In the genomic region with DNA sequence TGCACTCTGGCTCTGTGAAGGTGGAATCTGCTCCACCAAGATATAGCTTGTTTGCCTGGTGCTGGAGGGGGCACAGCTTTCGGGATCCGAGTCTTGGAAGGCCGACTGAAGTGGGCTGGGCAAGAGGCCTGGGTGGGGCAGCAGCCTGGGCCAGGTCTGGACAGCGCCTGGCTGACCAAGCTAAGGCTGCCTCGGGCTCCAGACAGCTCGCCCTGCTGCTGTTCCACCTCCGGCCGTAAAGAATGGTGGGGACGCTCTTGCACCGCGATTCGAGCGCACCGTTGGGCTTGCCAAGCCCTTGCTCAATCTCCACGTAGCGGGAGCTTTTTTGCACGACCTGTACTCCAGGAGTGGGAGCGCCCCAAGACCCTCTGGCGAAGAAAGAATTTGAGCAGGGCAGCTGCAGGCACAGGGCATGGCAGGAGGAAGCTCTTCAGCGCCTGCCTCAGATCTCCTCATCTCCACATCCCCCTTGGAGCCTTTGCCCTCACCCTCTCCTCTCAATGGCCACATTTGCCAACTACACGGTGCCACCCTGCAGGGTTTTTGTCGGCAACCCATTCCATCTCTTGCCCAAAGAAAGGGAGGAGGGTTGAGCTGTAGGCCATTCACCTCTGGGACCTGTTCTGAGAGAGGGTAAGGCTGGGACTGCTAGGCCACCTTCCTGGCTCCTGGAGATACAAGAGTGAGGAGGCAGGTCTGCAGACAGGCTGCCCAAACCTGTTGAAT, we compare ENCODE assay signal across 9 cellular contexts. TPM values are rescaled to one million over a fixed set of nuclear protein-coding genes. Genes with fewer than 3 reads are reported as not detected.
DNase-seq lines count a peak whose midpoint lies in the region; ATAC-seq and TF ChIP-seq lines count a peak whose summit lies in the region.
"Had no signal": no experiment of that assay in that cellular context is flagged by ENCODE, and none has a peak within 500 bp of the region (broad histone marks: within the 10 kb centered on the region; RNA-seq: fewer than 3 reads in every experiment).

No MANE protein-coding gene starts in this region.

- H3K4me3 Mint-ChIP-seq in activated CD4-positive, alpha-beta T cell treated with anti-CD3 and anti-CD28 coated beads, Interleukin-2, amount 10 ng/mL, durations not matched to agents 24 days and 14 days, result no peak overlapping the region
- no peak overlapping the region for H3K4me3 Mint-ChIP-seq in GM23338
- H3K4me3 Mint-ChIP-seq: activated naive CD8-positive, alpha-beta T cell had no signal

- 11 to 17% methylated on average over 22 of the region's 22 CpGs for WGBS in sigmoid colon, 2 donors

- H3K36me3 ChIP-seq in GM23338 (ENCODE audit: insufficient read depth), result no peaks in the 10 kb centered on the region
- H3K36me3 ChIP-seq in sigmoid colon, result no peaks in the 10 kb centered on the region

- no peaks in the 10 kb centered on the region for H3K36me3 Mint-ChIP-seq in activated CD4-positive, alpha-beta T cell treated with anti-CD3 and anti-CD28 coated beads, Interleukin-2, amount 10 ng/mL, durations not matched to agents 24 days and 14 days (ENCODE audit: low read depth)
- H3K36me3 Mint-ChIP-seq in GM23338 (ENCODE audit: low read depth), result no peaks in the 10 kb centered on the region
- H3K36me3 Mint-ChIP-seq: activated naive CD8-positive, alpha-beta T cell had no signal

- no peaks in the 10 kb centered on the region for H3K27me3 ChIP-seq in GM23338 (ENCODE audit: insufficient read depth)
- peaks cover 0 to 3% (median 0%) of the 10 kb centered on the region in 3 donors for H3K27me3 ChIP-seq in sigmoid colon

- no peak overlapping the region for H2AFZ ChIP-seq in GM23338

- H3K4me3 ChIP-seq in GM23338 (no peak overlapping the region), sigmoid colon (no peak overlapping the region)

- no peaks in the 10 kb centered on the region for H4K20me1 ChIP-seq in GM23338 (replicated peaks; ENCODE audit: insufficient read depth)

- peaks cover 7% of the 10 kb centered on the region; the same call in 1 of the 2 replicates for H3K4me1 ChIP-seq in GM23338 (ENCODE audit: insufficient read depth)
- no peaks in the 10 kb centered on the region for H3K4me1 ChIP-seq in sigmoid colon

- H3K79me2 ChIP-seq in GM23338 (replicated peaks; ENCODE audit: insufficient read depth), result no peaks in the 10 kb centered on the region

- no peak overlapping the region for H3K27ac Mint-ChIP-seq in activated CD4-positive, alpha-beta T cell treated with anti-CD3 and anti-CD28 coated beads, Interleukin-2, amount 10 ng/mL, durations not matched to agents 24 days and 14 days
- no peak overlapping the region for H3K27ac Mint-ChIP-seq in GM23338
- H3K27ac Mint-ChIP-seq: activated naive CD8-positive, alpha-beta T cell had no signal

- no peaks in the 10 kb centered on the region for H3K9me3 Mint-ChIP-seq in activated CD4-positive, alpha-beta T cell treated with anti-CD3 and anti-CD28 coated beads, Interleukin-2, amount 10 ng/mL, durations not matched to agents 24 days and 14 days
- no peaks in the 10 kb centered on the region for H3K9me3 Mint-ChIP-seq in GM23338

- TF ChIP-seq POLR2A in sigmoid colon (IDR thresholded peaks at IDR 0.05), result no peak

- no peak for TF ChIP-seq EP300 in sigmoid colon (IDR thresholded peaks at IDR 0.05)

- H3K4me1 Mint-ChIP-seq in activated CD4-positive, alpha-beta T cell treated with anti-CD3 and anti-CD28 coated beads, Interleukin-2, amount 10 ng/mL, durations not matched to agents 24 days and 14 days, result no peaks in the 10 kb centered on the region
- H3K4me1 Mint-ChIP-seq in GM23338, result peaks cover 15% of the 10 kb centered on the region; the same call in 2 of the 3 replicates

- H3K9me2 ChIP-seq in GM23338 (ENCODE audit: insufficient read depth), result no peaks in the 10 kb centered on the region

- H3K9me3 ChIP-seq in sigmoid colon, result no peaks in the 10 kb centered on the region

- TF ChIP-seq CTCF in GM23338 (conservative IDR thresholded peaks at IDR 0.05; ENCODE audit: low read depth in 2 of 2) (peak; percentile 53 to 84), sigmoid colon (IDR thresholded peaks at IDR 0.05) (peak; percentile 14 to 67 (median 54))

- H3K4me2 ChIP-seq in GM23338, result no peak overlapping the region

- H3K27ac ChIP-seq in GM23338 (ENCODE audit: low read depth) (no peak overlapping the region), sigmoid colon (no peak overlapping the region)

- intact Hi-C loops in activated CD4-positive, alpha-beta T cell treated with anti-CD3 and anti-CD28 coated beads, Interleukin-2, amount 10 ng/mL, durations not matched to agents 24 days and 14 days (cut with micrococcal nuclease), result loop anchor here (5.0 kb wide), 2 partner anchors 879 to 1069 kb away; no protein-coding TSS in a partner anchor
- intact Hi-C loops in left cardiac atrium (cut with DNase I), result loop anchor here (2.0 to 5.0 kb wide), 3 partner anchors 879 to 1059 kb away; no protein-coding TSS in a partner anchor
- intact Hi-C loops in sigmoid colon (cut with DNase I), result no loop called here

- ATAC-seq in GM23338 (peak; percentile 83), left cardiac atrium (peak; percentile 92 to 95), GM18861 (IDR thresholded peaks at IDR 0.05; ENCODE audit: unreplicated experiment) (no peak)

- DNase-seq in activated CD4-positive, alpha-beta T cell treated with anti-CD3 and anti-CD28 coated beads, Interleukin-2, amount 10 ng/mL, durations not matched to agents 24 days and 14 days, result peak; percentile 59
- DNase-seq in activated CD4-positive, alpha-beta T cell treated with anti-CD3 and anti-CD28 coated beads for 1 hour, result no peak
- peak; percentile 74 for DNase-seq in GM23338 (ENCODE audit: low spot score)
- peak; percentile 11 for DNase-seq in NCI-H1092 (lab: John Stamatoyannopoulos, UW)
- peak; percentile 38 to 54 for DNase-seq in activated T-cell treated with anti-CD3 and anti-CD28 coated beads, Interleukin-2, amount 50 U/mL, for 48 hours
- DNase-seq in left cardiac atrium, result peak; percentile 56
- peak; percentile 70 for DNase-seq in sigmoid colon

- no peaks in the 10 kb centered on the region for H3F3A ChIP-seq in GM23338 (replicated peaks; ENCODE audit: low read depth)

- H3K27me3 Mint-ChIP-seq in activated CD4-positive, alpha-beta T cell treated with anti-CD3 and anti-CD28 coated beads, Interleukin-2, amount 10 ng/mL, durations not matched to agents 24 days and 14 days, result no peaks in the 10 kb centered on the region
- peaks cover 5% of the 10 kb centered on the region for H3K27me3 Mint-ChIP-seq in GM23338 (ENCODE audit: insufficient read depth, low read depth, poor library complexity)

TF ChIP-seq in GM23338, 12 proteins besides CTCF, POLR2A, EP300 and RAD21 (continues in another document):
- TF ChIP-seq, protein P1, sequence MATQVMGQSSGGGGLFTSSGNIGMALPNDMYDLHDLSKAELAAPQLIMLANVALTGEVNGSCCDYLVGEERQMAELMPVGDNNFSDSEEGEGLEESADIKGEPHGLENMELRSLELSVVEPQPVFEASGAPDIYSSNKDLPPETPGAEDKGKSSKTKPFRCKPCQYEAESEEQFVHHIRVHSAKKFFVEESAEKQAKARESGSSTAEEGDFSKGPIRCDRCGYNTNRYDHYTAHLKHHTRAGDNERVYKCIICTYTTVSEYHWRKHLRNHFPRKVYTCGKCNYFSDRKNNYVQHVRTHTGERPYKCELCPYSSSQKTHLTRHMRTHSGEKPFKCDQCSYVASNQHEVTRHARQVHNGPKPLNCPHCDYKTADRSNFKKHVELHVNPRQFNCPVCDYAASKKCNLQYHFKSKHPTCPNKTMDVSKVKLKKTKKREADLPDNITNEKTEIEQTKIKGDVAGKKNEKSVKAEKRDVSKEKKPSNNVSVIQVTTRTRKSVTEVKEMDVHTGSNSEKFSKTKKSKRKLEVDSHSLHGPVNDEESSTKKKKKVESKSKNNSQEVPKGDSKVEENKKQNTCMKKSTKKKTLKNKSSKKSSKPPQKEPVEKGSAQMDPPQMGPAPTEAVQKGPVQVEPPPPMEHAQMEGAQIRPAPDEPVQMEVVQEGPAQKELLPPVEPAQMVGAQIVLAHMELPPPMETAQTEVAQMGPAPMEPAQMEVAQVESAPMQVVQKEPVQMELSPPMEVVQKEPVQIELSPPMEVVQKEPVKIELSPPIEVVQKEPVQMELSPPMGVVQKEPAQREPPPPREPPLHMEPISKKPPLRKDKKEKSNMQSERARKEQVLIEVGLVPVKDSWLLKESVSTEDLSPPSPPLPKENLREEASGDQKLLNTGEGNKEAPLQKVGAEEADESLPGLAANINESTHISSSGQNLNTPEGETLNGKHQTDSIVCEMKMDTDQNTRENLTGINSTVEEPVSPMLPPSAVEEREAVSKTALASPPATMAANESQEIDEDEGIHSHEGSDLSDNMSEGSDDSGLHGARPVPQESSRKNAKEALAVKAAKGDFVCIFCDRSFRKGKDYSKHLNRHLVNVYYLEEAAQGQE (IDR thresholded peaks at IDR 0.05; ENCODE audit: unreplicated experiment), result peak; percentile 50

RNA-seq across cellular contexts. Expression of gene CNGA2, which starts 18.9 kb away (rescaled TPM):
- not detected in 2 replicates for total RNA-seq in activated CD4-positive, alpha-beta T cell treated with anti-CD3 and anti-CD28 coated beads, Interleukin-2, amount 10 ng/mL, durations not matched to agents 24 days and 14 days
- not detected in 2 replicates for total RNA-seq in GM23338 (2014; rRNA removed; shearing (Covaris generic))
- polyA plus RNA-seq in GM23338 (2016; fragmentation: Nextera tagmentation; extraction: Ambion mirVana), result not detected in 2 replicates
- total RNA-seq in left cardiac atrium, result not detected
- total RNA-seq in sigmoid colon, result not detected
- under 1 TPM in 1 of 3 donors, not detected in 2; under 0.01 TPM for polyA plus RNA-seq in sigmoid colon

RNA-seq across cellular contexts. Expression of gene FATE1, which starts 37.6 kb away (rescaled TPM):
- not detected in 2 replicates for total RNA-seq in activated CD4-positive, alpha-beta T cell treated with anti-CD3 and anti-CD28 coated beads, Interleukin-2, amount 10 ng/mL, durations not matched to agents 24 days and 14 days
- total RNA-seq in GM23338 (2014; rRNA removed; shearing (Covaris generic)), result 0.31 and 0.35 TPM in 2 replicates
- polyA plus RNA-seq in GM23338 (2016; fragmentation: Nextera tagmentation; extraction: Ambion mirVana) (not detected in 2 replicates), sigmoid colon (under 1 TPM in 1 of 3 donors, not detected in 2; 0.06 TPM)
- total RNA-seq in left cardiac atrium (not detected), sigmoid colon (not detected)

RNA-seq across cellular contexts. Expression of gene PRRG3, which starts 58.2 kb away (rescaled TPM):
- total RNA-seq in activated CD4-positive, alpha-beta T cell treated with anti-CD3 and anti-CD28 coated beads, Interleukin-2, amount 10 ng/mL, durations not matched to agents 24 days and 14 days, result not detected in 2 replicates
- 1.6 and 10.6 TPM in 2 replicates for total RNA-seq in GM23338 (2014; rRNA removed; shearing (Covaris generic))
- 3.7 and 5.0 TPM in 2 replicates for polyA plus RNA-seq in GM23338 (2016; fragmentation: Nextera tagmentation; extraction: Ambion mirVana)
- total RNA-seq in left cardiac atrium, result 1 to 10 TPM in 1 of 2 donors, under 1 TPM in 1; 0.18 to 1.1 TPM
- total RNA-seq in sigmoid colon, result 1 to 10 TPM in 3 of 4 donors, under 1 TPM in 1; 0.71 to 5.8 (median 2.2) TPM
- 1 to 10 TPM in 1 of 3 donors, under 1 TPM in 1, not detected in 1; 0.34 to 1.8 TPM for polyA plus RNA-seq in sigmoid colon
